In the genomic region with DNA sequence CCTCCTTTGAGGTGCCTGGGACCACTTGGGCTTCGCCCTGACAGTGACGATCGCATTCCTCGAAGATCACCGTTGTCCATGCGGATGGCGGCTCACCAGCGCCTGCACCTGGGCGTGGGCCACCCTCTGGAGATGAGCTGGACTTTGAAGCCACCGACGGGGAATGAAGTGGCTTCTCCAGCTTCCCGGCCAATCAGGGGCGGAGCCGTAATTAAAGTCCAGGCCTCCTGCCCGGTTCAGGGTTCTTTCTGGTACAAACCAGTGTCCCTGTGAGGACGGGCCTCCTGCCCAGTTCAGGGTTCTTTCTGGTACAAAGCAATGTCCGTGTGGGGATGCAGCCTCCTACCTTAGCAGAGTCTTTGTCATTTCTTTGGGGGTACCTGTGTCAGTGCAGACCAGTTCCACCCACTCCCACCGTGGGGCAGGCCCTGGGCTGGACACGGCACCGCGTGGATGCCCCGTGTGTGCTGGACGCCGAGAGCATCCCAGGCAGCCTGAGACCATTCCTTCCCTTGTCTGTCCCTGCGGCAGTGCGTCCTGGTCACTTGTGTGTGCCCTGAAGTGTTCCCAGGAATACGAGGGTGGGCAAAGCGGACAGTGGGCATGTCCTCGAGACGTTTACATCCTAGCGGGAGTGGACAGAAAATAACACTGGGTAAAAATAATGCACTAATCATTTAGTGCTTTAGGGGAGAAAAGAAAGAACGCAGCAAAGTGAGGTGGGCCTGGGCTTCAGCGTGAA, we compare ENCODE assay signal across 20 cellular contexts. TPM values are rescaled to one million over a fixed set of nuclear protein-coding genes. Genes with fewer than 3 reads are reported as not detected.
DNase-seq lines count a peak whose midpoint lies in the region; ATAC-seq, FAIRE-seq and TF ChIP-seq lines count a peak whose summit lies in the region.
"Had no signal": no experiment of that assay in that cellular context is flagged by ENCODE, and none has a peak within 500 bp of the region (broad histone marks: within the 10 kb centered on the region; RNA-seq: fewer than 3 reads in every experiment).

No MANE protein-coding gene starts in this region.

- no peaks in the 10 kb centered on the region for H3K27me3 Mint-ChIP-seq in activated CD8-positive, alpha-beta T cell treated with anti-CD3 and anti-CD28 coated beads, Interleukin-2, amount 10 ng/mL, durations not matched to agents 7 days and 5 days (ENCODE audit: low read depth)
- H3K27me3 Mint-ChIP-seq in activated CD8-positive, alpha-beta T cell treated with anti-CD3 and anti-CD28 coated beads for 36 hours: peaks cover 5% of the 10 kb centered on the region

- no peaks in the 10 kb centered on the region for H4K20me1 ChIP-seq in HepG2 (ENCODE audit: insufficient read depth, low read length)

- no peak overlapping the region for H3K27ac ChIP-seq in HepG2 (ENCODE audit: extremely low read length, insufficient read depth, low read length)
- no peak overlapping the region for H3K27ac ChIP-seq in testis

- 59% methylated on average over 9 of the region's 33 CpGs for WGBS in HepG2 (ENCODE audit: low lambda C conversion rate)
- WGBS in testis, 2 donors: 82 to 88% methylated on average over 32 to 33 of the region's 33 CpGs

- no peaks in the 10 kb centered on the region for H3K36me3 ChIP-seq in HepG2 (replicated peaks in 1 of 2; ENCODE audit: control insufficient read depth in 1 of 2, insufficient read depth in 2 of 2, low read length in 2 of 2)
- no peaks in the 10 kb centered on the region for H3K36me3 ChIP-seq in testis (ENCODE audit: low read depth, missing control alignments)

- ATAC-seq in activated CD8-positive, alpha-beta T cell treated with anti-CD3 and anti-CD28 coated beads, Interleukin-2, amount 10 ng/mL, durations not matched to agents 7 days and 5 days: no peak
- no peak for ATAC-seq in activated CD8-positive, alpha-beta T cell treated with anti-CD3 and anti-CD28 coated beads for 36 hours
- peak; percentile 55 for ATAC-seq in HepG2

- TF ChIP-seq POLR2A in HepG2 (IDR thresholded peaks at IDR 0.05; ENCODE audit: insufficient read depth in 1 of 2, low read depth in 2 of 2, low read length in 2 of 2) (no peak), testis (IDR thresholded peaks at IDR 0.05) (no peak)

- in situ Hi-C loops in HepG2 (cut with HindIII; ENCODE audit: extremely low pct_ligation_motif_present, low pct_unique_long_range_greater_than_20kb): no loop called here

- H3K36me3 Mint-ChIP-seq in activated CD8-positive, alpha-beta T cell treated with anti-CD3 and anti-CD28 coated beads, Interleukin-2, amount 10 ng/mL, durations not matched to agents 7 days and 5 days (ENCODE audit: low read depth): no peaks in the 10 kb centered on the region
- H3K36me3 Mint-ChIP-seq in activated CD8-positive, alpha-beta T cell treated with anti-CD3 and anti-CD28 coated beads for 36 hours (ENCODE audit: low read depth): no peaks in the 10 kb centered on the region
- H3K36me3 Mint-ChIP-seq: CD14-positive monocyte had no signal

- H3K27ac Mint-ChIP-seq in activated CD8-positive, alpha-beta T cell treated with anti-CD3 and anti-CD28 coated beads, Interleukin-2, amount 10 ng/mL, durations not matched to agents 7 days and 5 days: no peak overlapping the region
- H3K27ac Mint-ChIP-seq in activated CD8-positive, alpha-beta T cell treated with anti-CD3 and anti-CD28 coated beads for 36 hours: no peak overlapping the region
- H3K27ac Mint-ChIP-seq: H9 had no signal

- TF ChIP-seq EP300 in HepG2 (IDR thresholded peaks at IDR 0.05; ENCODE audit: low read depth in 2 of 2, low read length in 2 of 2): no peak
- TF ChIP-seq EP300 in HepG2 (CRISPR knock-in tag; IDR thresholded peaks at IDR 0.05; ENCODE audit: borderline replicate concordance): no peak

- H3K9ac ChIP-seq in HepG2 (ENCODE audit: insufficient read depth, low read depth, low read length): no peak overlapping the region

- H3K4me1 ChIP-seq in HepG2 (ENCODE audit: insufficient read depth, low read length) (peaks cover 33% of the 10 kb centered on the region), testis (no peaks in the 10 kb centered on the region)

- peak; percentile 1 for DNase-seq in activated CD8-positive, alpha-beta T cell treated with anti-CD3 and anti-CD28 coated beads, Interleukin-2, amount 10 ng/mL, durations not matched to agents 7 days and 5 days
- DNase-seq in activated CD8-positive, alpha-beta T cell treated with anti-CD3 and anti-CD28 coated beads for 36 hours: no peak
- peak; percentile 28 for DNase-seq in activated CD8-positive, alpha-beta memory T cell treated with anti-CD3 and anti-CD28 coated beads, Interleukin-2, amount 50 U/mL, for 48 hours
- DNase-seq in HepG2 (ENCODE audit: low spot score) (peak; percentile 35), testis (peak; percentile 6), NCI-H2171 (lab: John Stamatoyannopoulos, UW) (no peak), NCI-H1417 (lab: John Stamatoyannopoulos, UW) (no peak), amygdala (lab: John Stamatoyannopoulos, UW) (no peak)
- DNase-seq: 8988T, DMS53, H9, KG1, NCI-H1092, NCI-H1694 treated with DMSO at 0.1 percent for 48 hours, SHP77 treated with DMSO at 0.1 percent for 48 hours had no signal

- FAIRE-seq in HepG2 (lab: Jason Lieb, UNC): no peak
- FAIRE-seq: GM18507, HTR-8/SVneo, RCC 7860 had no signal

- peak overlapping the region; percentile 59 for H3K4me2 ChIP-seq in HepG2 (ENCODE audit: low read depth, low read length)

- H3K4me3 Mint-ChIP-seq in activated CD8-positive, alpha-beta T cell treated with anti-CD3 and anti-CD28 coated beads, Interleukin-2, amount 10 ng/mL, durations not matched to agents 7 days and 5 days: no peak overlapping the region
- H3K4me3 Mint-ChIP-seq in activated CD8-positive, alpha-beta T cell treated with anti-CD3 and anti-CD28 coated beads for 36 hours: no peak overlapping the region
- H3K4me3 Mint-ChIP-seq: H9 had no signal

- no peaks in the 10 kb centered on the region for H3K4me1 Mint-ChIP-seq in activated CD8-positive, alpha-beta T cell treated with anti-CD3 and anti-CD28 coated beads, Interleukin-2, amount 10 ng/mL, durations not matched to agents 7 days and 5 days (ENCODE audit: low read depth)
- H3K4me1 Mint-ChIP-seq in activated CD8-positive, alpha-beta T cell treated with anti-CD3 and anti-CD28 coated beads for 36 hours (ENCODE audit: low read depth): peaks cover 5% of the 10 kb centered on the region

- 0 out of 6 replicates have a peak overlapping the region, but pooled peaks of 1 of the 3 experiments have one; percentile 8 for H3K4me3 ChIP-seq in HepG2 (replicated peaks in 1 of 3; ENCODE audit: insufficient read depth in 1 of 3, low read depth in 2 of 3, low read length in 3 of 3)
- H3K4me3 ChIP-seq in testis: no peak overlapping the region

- no TSS peak for BruUV-seq in HepG2 (replicated peaks; lab: Mats Ljungman, UMichigan)

- H3K9me3 Mint-ChIP-seq in activated CD8-positive, alpha-beta T cell treated with anti-CD3 and anti-CD28 coated beads, Interleukin-2, amount 10 ng/mL, durations not matched to agents 7 days and 5 days (ENCODE audit: insufficient read depth): no peaks in the 10 kb centered on the region
- H3K9me3 Mint-ChIP-seq in activated CD8-positive, alpha-beta T cell treated with anti-CD3 and anti-CD28 coated beads for 36 hours: no peaks in the 10 kb centered on the region
- H3K9me3 Mint-ChIP-seq: H9 had no signal

- POLR2A ChIA-PET in activated CD8-positive, alpha-beta T cell treated with anti-CD3 and anti-CD28 coated beads, Interleukin-2, amount 10 ng/mL, durations not matched to agents 7 days and 5 days (lab: Charles Lee): no interaction called here
- POLR2A ChIA-PET in activated CD8-positive, alpha-beta T cell treated with anti-CD3 and anti-CD28 coated beads for 36 hours (lab: Charles Lee): no interaction called here
- POLR2A ChIA-PET in HepG2 (lab: Yijun Ruan, JAX): no interaction called here

- no peak overlapping the region for H2AFZ ChIP-seq in HepG2 (ENCODE audit: low read length)

- peaks cover 3 to 36% of the 10 kb centered on the region in 2 experiments; a peak in 4 of 5 replicates for H3K27me3 ChIP-seq in HepG2 (ENCODE audit: control insufficient read depth in 1 of 2, insufficient read depth in 2 of 2, low read length in 2 of 2)
- no peaks in the 10 kb centered on the region for H3K27me3 ChIP-seq in testis

- no peak for TF ChIP-seq RAD21 in HepG2 (CRISPR knock-in tag; IDR thresholded peaks at IDR 0.05)

- intact Hi-C loops in activated CD8-positive, alpha-beta T cell treated with anti-CD3 and anti-CD28 coated beads for 36 hours (cut with micrococcal nuclease): no loop called here
- intact Hi-C loops in HepG2 (cut with micrococcal nuclease; ENCODE audit: unreplicated experiment): no loop called here
- intact Hi-C loops in testis (cut with DNase I; ENCODE audit: low total_unique reads): no loop called here

- H3K79me2 ChIP-seq in HepG2 (ENCODE audit: insufficient read depth, low read length): no peaks in the 10 kb centered on the region

- no peak for TF ChIP-seq CTCF in activated CD8-positive, alpha-beta T cell treated with anti-CD3 and anti-CD28 coated beads for 36 hours (IDR thresholded peaks at IDR 0.05)
- peak; percentile 31; the same call in 1 of the 2 replicates for TF ChIP-seq CTCF in HepG2 (CRISPR knock-in tag; IDR thresholded peaks at IDR 0.05)
- TF ChIP-seq CTCF in testis (IDR thresholded peaks at IDR 0.05): no peak

- CTCF ChIA-PET in activated CD8-positive, alpha-beta T cell treated with anti-CD3 and anti-CD28 coated beads, Interleukin-2, amount 10 ng/mL, durations not matched to agents 7 days and 5 days (lab: Charles Lee): no interaction called here
- CTCF ChIA-PET in activated CD8-positive, alpha-beta T cell treated with anti-CD3 and anti-CD28 coated beads for 36 hours (lab: Charles Lee): no interaction called here
- CTCF ChIA-PET in HepG2 (lab: Yijun Ruan, JAX; ENCODE audit: low intra/inter-chr PET ratio, low total read pairs): no interaction called here

- no peaks in the 10 kb centered on the region for H3K9me3 ChIP-seq in HepG2 (ENCODE audit: low read length)
- H3K9me3 ChIP-seq in testis: no peaks in the 10 kb centered on the region

RNA-seq across cellular contexts. Expression of a gene that starts 55.0 kb away (rescaled TPM):
- total RNA-seq in activated CD8-positive, alpha-beta T cell treated with anti-CD3 and anti-CD28 coated beads, Interleukin-2, amount 10 ng/mL, durations not matched to agents 7 days and 5 days: not detected
- total RNA-seq in activated CD8-positive, alpha-beta T cell treated with anti-CD3 and anti-CD28 coated beads for 36 hours: not detected
- not detected in 2 replicates for total RNA-seq in HepG2 (2016; rRNA removed; fragmentation: Illumina TruSeq; extraction: Trizol)
- not detected in 2 replicates for total RNA-seq in HepG2 (2016; cell fraction: cytosol; rRNA removed; fragmentation: Illumina TruSeq; extraction: Trizol; ENCODE audit: low read depth)
- not detected in 2 replicates for total RNA-seq in HepG2 (2016; cell fraction: insoluble cytoplasmic fraction; rRNA removed; fragmentation: Illumina TruSeq; extraction: Trizol)
- total RNA-seq in HepG2 (2016; cell fraction: membrane; rRNA removed; fragmentation: Illumina TruSeq; extraction: Trizol): not detected in 2 replicates
- total RNA-seq in HepG2 (2016; cell fraction: nucleus; rRNA removed; fragmentation: Illumina TruSeq; extraction: Trizol): not detected in 2 replicates
- not detected in 2 replicates for polyA plus RNA-seq in HepG2 (2011; rRNA removed)
- polyA plus RNA-seq in HepG2 (2011; cell fraction: cytosol; rRNA removed): not detected in 2 replicates
- 0.14 TPM in 1 of 2 replicates, not detected in the other for polyA plus RNA-seq in HepG2 (2011; cell fraction: nucleus; rRNA removed)
- polyA plus RNA-seq in HepG2 (2012): 0.13 and 0.20 TPM in 2 replicates
- polyA plus RNA-seq in HepG2 (2016; cell fraction: cytosol; fragmentation: Illumina TruSeq; extraction: Trizol; ENCODE audit: low read depth): not detected in 2 replicates
- polyA plus RNA-seq in HepG2 (2016; cell fraction: insoluble cytoplasmic fraction; fragmentation: Illumina TruSeq; extraction: Trizol; ENCODE audit: low read depth): not detected in 2 replicates
- polyA plus RNA-seq in HepG2 (2016; cell fraction: membrane; fragmentation: Illumina TruSeq; extraction: Trizol; ENCODE audit: low read depth): not detected in 2 replicates
- polyA plus RNA-seq in HepG2 (2016; cell fraction: nucleus; fragmentation: Illumina TruSeq; extraction: Trizol; ENCODE audit: insufficient read depth, low read depth): not detected in 2 replicates
- polyA minus RNA-seq in HepG2 (2011; rRNA and poly(A)+ RNA removed; ENCODE audit: low replicate concordance): 0.16 TPM in 1 of 2 replicates, not detected in the other
- not detected in 2 replicates for polyA minus RNA-seq in HepG2 (2011; cell fraction: cytosol; rRNA and poly(A)+ RNA removed)
- polyA minus RNA-seq in HepG2 (2011; cell fraction: nucleus; rRNA and poly(A)+ RNA removed): not detected in 2 replicates
- 1 to 10 TPM; 7.2 to 7.6 TPM for total RNA-seq in testis
- polyA plus RNA-seq in testis (ENCODE audit: insufficient read depth, low read depth, low replicate concordance): 0.50 TPM
- total RNA-seq: M059J had no signal
- polyA plus RNA-seq: CD14-positive monocyte had no signal

Comparison
In these comparisons a context has a peak if more than half of its experiments do, and no peak if none do; other contexts are left out.
1. DNase-seq: peak in activated CD8-positive, alpha-beta T cell treated with anti-CD3 and anti-CD28 coated beads, Interleukin-2, amount 10 ng/mL, durations not matched to agents 7 days and 5 days (single experiment), activated CD8-positive, alpha-beta memory T cell treated with anti-CD3 and anti-CD28 coated beads, Interleukin-2, amount 50 U/mL, for 48 hours (single experiment), HepG2 (single experiment) and testis (single experiment); none in activated CD8-positive, alpha-beta T cell treated with anti-CD3 and anti-CD28 coated beads for 36 hours (single experiment), NCI-H2171 (single experiment), NCI-H1417 (0 of 3) and amygdala (0 of 56).